2 cellular contexts compared by ENCODE assay signal in genomic region chr14:52609445-52610044, GRCh38.
A peak's percentile ranks its signal among the peaks of the same experiment; 100 is the strongest.
TF ChIP-seq lines count a peak whose summit lies in the region.

No MANE protein-coding gene starts in this region.

TF ChIP-seq in HepG2, 621 proteins besides CTCF, POLR2A, EP300 and RAD21:
- TF ChIP-seq ATF7 (IDR thresholded peaks at IDR 0.05) (peak; percentile 47; the same call in 1 of the 2 replicates), ATF7 (CRISPR knock-in tag; IDR thresholded peaks at IDR 0.05) (no peak), STAG1 (CRISPR knock-in tag; IDR thresholded peaks at IDR 0.05) (peak; percentile 35; the same call in 1 of the 2 replicates), TIGD3 (CRISPR knock-in tag; IDR thresholded peaks at IDR 0.05; ENCODE audit: borderline replicate concordance) (no peak), TCF12 (IDR thresholded peaks at IDR 0.05) (no peak), TCF12 (CRISPR knock-in tag; IDR thresholded peaks at IDR 0.05) (no peak), ZMYM4 (CRISPR knock-in tag; IDR thresholded peaks at IDR 0.05) (peak; percentile 47; the same call in 1 of the 2 replicates)

TF ChIP-seq in K562, 482 proteins besides CTCF, POLR2A, EP300 and RAD21:
- no peak for TF ChIP-seq NFXL1 (CRISPR knock-in tag; IDR thresholded peaks at IDR 0.05)
- TF ChIP-seq IRF9 (tag; IDR thresholded peaks at IDR 0.05) = no peak
- TF ChIP-seq ZFP30 (CRISPR knock-in tag; IDR thresholded peaks at IDR 0.05; ENCODE audit: borderline replicate concordance) = no peak
- TF ChIP-seq LCOR (CRISPR knock-in tag; IDR thresholded peaks at IDR 0.05) = no peak
- no peak for TF ChIP-seq ATF4 (CRISPR knock-in tag; IDR thresholded peaks at IDR 0.05)
- TF ChIP-seq HNRNPH1 (optimal IDR thresholded peaks at IDR 0.05; ENCODE audit: low read depth, low read length) = no peak
- no peak for TF ChIP-seq KAT8 (IDR thresholded peaks at IDR 0.05; ENCODE audit: low read depth)
- TF ChIP-seq MAFG (tag; conservative IDR thresholded peaks at IDR 0.05) = no peak
- TF ChIP-seq ZBTB43 (CRISPR knock-in tag; IDR thresholded peaks at IDR 0.05) = no peak
- no peak for TF ChIP-seq GMEB1 (CRISPR knock-in tag; IDR thresholded peaks at IDR 0.05)
- TF ChIP-seq GABPB1 (CRISPR knock-in tag; IDR thresholded peaks at IDR 0.05) = no peak
- no peak for TF ChIP-seq NCOA6 (IDR thresholded peaks at IDR 0.05)
- no peak for TF ChIP-seq RFX1 (IDR thresholded peaks at IDR 0.05)
- TF ChIP-seq HNRNPLL (IDR thresholded peaks at IDR 0.05; ENCODE audit: low read depth, low read length, poor library complexity, severe bottlenecking) = no peak
- no peak for TF ChIP-seq ZHX1 (conservative IDR thresholded peaks at IDR 0.05; ENCODE audit: low read length)
- TF ChIP-seq NFIX (CRISPR knock-in tag; IDR thresholded peaks at IDR 0.05; ENCODE audit: low read depth) = no peak
